ENCODE assay signal across 22 cellular contexts in the genomic region with DNA sequence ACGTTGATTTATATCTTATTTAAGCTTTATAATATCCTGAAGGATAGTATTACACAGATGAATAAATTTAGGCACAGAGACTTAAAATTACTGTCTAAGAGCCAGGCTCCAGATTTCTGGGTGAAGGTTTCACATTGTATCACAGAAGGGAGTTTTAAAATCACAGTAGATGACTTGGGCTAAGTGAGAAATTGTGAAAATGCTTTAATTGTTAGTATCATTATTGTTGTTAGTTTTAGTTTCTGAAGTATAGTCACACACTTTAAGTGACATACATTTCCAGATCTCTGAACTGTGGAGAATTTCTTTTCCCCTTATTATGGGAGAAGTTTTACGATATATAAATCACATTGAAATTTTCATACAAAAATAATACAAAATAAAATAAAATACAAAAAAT.
DNase-seq lines count a peak whose midpoint lies in the region; ATAC-seq, FAIRE-seq and TF ChIP-seq lines count a peak whose summit lies in the region.
"Had no signal": no experiment of that assay in that cellular context is flagged by ENCODE, and none has a peak within 500 bp of the region (broad histone marks: within the 10 kb centered on the region; RNA-seq: fewer than 3 reads in every experiment).

No MANE protein-coding gene starts in this region.

- CTCF ChIA-PET in SK-N-SH (lab: Yijun Ruan, JAX) = interaction anchor here (0.7 to 10.9 kb wide), 5 partner anchors 11 to 149 kb away, joined by 3 to 188 read pairs (median 4); no protein-coding TSS in a partner anchor

- H3K27ac ChIP-seq in RWPE2 (ENCODE audit: poor library complexity, severe bottlenecking) (peak overlapping the region; percentile 95), kidney (ENCODE audit: low read depth in 2 of 2, low read length in 2 of 2) (peak overlapping the region in 1 of 2 donors; percentile 13), stomach smooth muscle (ENCODE audit: low read length) (peak overlapping the region; percentile 91), WERI-Rb-1 (no peak overlapping the region), SK-N-SH (ENCODE audit: low read depth in 2 of 2, low read length in 1 of 2) (peak overlapping the region in 1 of 2 experiments; percentile 93; a peak in 2 of 4 replicates)
- H3K27ac ChIP-seq: parathyroid adenoma had no signal

- ATAC-seq in RWPE2 (ENCODE audit: low read depth) (no peak), GM19351 (IDR thresholded peaks at IDR 0.05; ENCODE audit: unreplicated experiment) (no peak)
- ATAC-seq: K562 had no signal

- peaks cover 61% of the 10 kb centered on the region for H3K4me1 ChIP-seq in RWPE2 (ENCODE audit: insufficient read depth, poor library complexity, severe bottlenecking)
- H3K4me1 ChIP-seq in kidney (ENCODE audit: control insufficient read depth in 1 of 2, insufficient read depth in 1 of 2, low read depth in 1 of 2, low read length in 2 of 2) = peaks cover 32 to 34% of the 10 kb centered on the region in 2 donors
- H3K4me1 ChIP-seq in stomach smooth muscle (ENCODE audit: control insufficient read depth, insufficient read depth, low read length) = peaks cover 45% of the 10 kb centered on the region
- peaks cover 22 to 29% of the 10 kb centered on the region in 2 experiments for H3K4me1 ChIP-seq in SK-N-SH (ENCODE audit: control insufficient read depth in 1 of 2, insufficient read depth in 2 of 2, low read depth in 1 of 2, low read length in 1 of 2)

- H3F3A ChIP-seq in SK-N-SH (replicated peaks; ENCODE audit: insufficient read depth) = peaks cover 15% of the 10 kb centered on the region

- no peak for TF ChIP-seq CTCF in GM13977 (IDR thresholded peaks at IDR 0.05; ENCODE audit: extremely low read depth, insufficient read depth, missing control alignments)
- TF ChIP-seq CTCF in RWPE2 (IDR thresholded peaks at IDR 0.05; ENCODE audit: poor library complexity, severe bottlenecking) = no peak
- no peak for TF ChIP-seq CTCF in kidney (IDR thresholded peaks at IDR 0.05; ENCODE audit: borderline replicate concordance, extremely low read depth, insufficient read depth)
- no peak for TF ChIP-seq CTCF in WERI-Rb-1 (IDR thresholded peaks at IDR 0.05; ENCODE audit: low read depth, low read length)
- TF ChIP-seq CTCF in SK-N-SH (IDR thresholded peaks at IDR 0.05) = no peak

- H3K79me2 ChIP-seq in SK-N-SH (ENCODE audit: insufficient read depth) = peaks cover 96% of the 10 kb centered on the region

- TF ChIP-seq RAD21 in SK-N-SH (IDR thresholded peaks at IDR 0.05; ENCODE audit: low read length) = no peak

- peaks cover 54% of the 10 kb centered on the region for H4K20me1 ChIP-seq in SK-N-SH (ENCODE audit: insufficient read depth)

- peak; percentile 50 for DNase-seq in GM13977 (ENCODE audit: low spot score)
- DNase-seq in RWPE2 (ENCODE audit: low spot score) = no peak
- no peak for DNase-seq in kidney
- no peak for DNase-seq in WERI-Rb-1
- DNase-seq in COLO668 (lab: John Stamatoyannopoulos, UW; ENCODE audit: unreplicated experiment) = no peak
- no peak for DNase-seq in SK-N-SH
- DNase-seq: activated T-cell treated with anti-CD3 and anti-CD28 coated beads for 4 hours; brain microvascular endothelial cell; CD4-positive, alpha-beta memory T cell; DMS79; erythroblast; left ventricle myocardium superior; NCI-H2081; NCI-H510A; Right ventricle myocardium superior; stimulated activated CD4-positive, alpha-beta T cell treated with anti-CD3 and anti-CD28 coated beads, Interleukin-4, amount 100 ng/mL, for 1 hour; T-helper 1 cell had no signal

- H3K9me3 ChIP-seq in RWPE2 (ENCODE audit: severe bottlenecking) = no peaks in the 10 kb centered on the region
- no peaks in the 10 kb centered on the region for H3K9me3 ChIP-seq in kidney (ENCODE audit: control insufficient read depth in 1 of 2, low read length in 2 of 2)
- no peaks in the 10 kb centered on the region for H3K9me3 ChIP-seq in stomach smooth muscle (ENCODE audit: control insufficient read depth in 2 of 2, low read length in 2 of 2)
- H3K9me3 ChIP-seq in WERI-Rb-1 (ENCODE audit: severe bottlenecking) = no peaks in the 10 kb centered on the region
- H3K9me3 ChIP-seq in SK-N-SH = no peaks in the 10 kb centered on the region
- H3K9me3 ChIP-seq: HAP-1 had no signal

- POLR2A ChIA-PET in SK-N-SH (lab: Yijun Ruan, JAX) = no interaction called here

- no peaks in the 10 kb centered on the region for H3K9me2 ChIP-seq in SK-N-SH

- FAIRE-seq in kidney (lab: Jason Lieb, UNC) = peak; percentile 85

- WGBS in SK-N-SH (ENCODE audit: low lambda C conversion rate) = 73% methylated on average over 2 of the region's 2 CpGs

- in situ Hi-C loops in GM13977 (cut with MboI; ENCODE audit: low pct_unique_long_range_greater_than_20kb, low sequenced_read_pairs, unreplicated experiment) = no loop called here

- H2AFZ ChIP-seq in SK-N-SH (ENCODE audit: low read depth) = no peak overlapping the region
- H2AFZ ChIP-seq: parathyroid adenoma had no signal

- TF ChIP-seq EP300 in SK-N-SH (IDR thresholded peaks at IDR 0.05; ENCODE audit: borderline replicate concordance in 1 of 2, low read depth in 1 of 2, low read length in 1 of 2) = no peak

- H3K36me3 ChIP-seq in RWPE2 (ENCODE audit: low read depth) (no peaks in the 10 kb centered on the region), kidney (ENCODE audit: control insufficient read depth in 1 of 2, insufficient read depth in 2 of 2, low read length in 2 of 2) (no peaks in the 10 kb centered on the region), stomach smooth muscle (ENCODE audit: control insufficient read depth in 2 of 2, insufficient read depth in 2 of 2, low read length in 2 of 2) (no peaks in the 10 kb centered on the region), WERI-Rb-1 (no peaks in the 10 kb centered on the region), SK-N-SH (replicated peaks in 1 of 2; ENCODE audit: control insufficient read depth in 1 of 2, insufficient read depth in 2 of 2, low read length in 1 of 2) (no peaks in the 10 kb centered on the region)
- H3K36me3 ChIP-seq: brain microvascular endothelial cell, HAP-1 had no signal

- no peaks in the 10 kb centered on the region for H3K27me3 ChIP-seq in RWPE2 (ENCODE audit: insufficient read depth, poor library complexity, severe bottlenecking)
- H3K27me3 ChIP-seq in stomach smooth muscle (ENCODE audit: control insufficient read depth in 1 of 2, insufficient read depth in 2 of 2, low read length in 2 of 2) = no peaks in the 10 kb centered on the region
- no peaks in the 10 kb centered on the region for H3K27me3 ChIP-seq in WERI-Rb-1 (ENCODE audit: insufficient read depth, low read depth, severe bottlenecking)
- no peaks in the 10 kb centered on the region for H3K27me3 ChIP-seq in SK-N-SH (ENCODE audit: insufficient read depth)
- H3K27me3 ChIP-seq: brain microvascular endothelial cell had no signal

- no peak overlapping the region for H3K4me3 ChIP-seq in RWPE2 (ENCODE audit: severe bottlenecking)
- H3K4me3 ChIP-seq in kidney (ENCODE audit: low read length in 2 of 2) = no peak overlapping the region
- no peak overlapping the region for H3K4me3 ChIP-seq in stomach smooth muscle (ENCODE audit: low read length in 2 of 2)
- H3K4me3 ChIP-seq in WERI-Rb-1 (ENCODE audit: low read depth, low read length) = no peak overlapping the region
- H3K4me3 ChIP-seq in SK-N-SH (ENCODE audit: low read depth in 2 of 2, low read length in 1 of 2) = no peak overlapping the region
- H3K4me3 ChIP-seq: HAP-1, K562 had no signal

- H3K4me2 ChIP-seq in SK-N-SH = no peak overlapping the region

- intact Hi-C loops in kidney (cut with DNase I) = no loop called here

- no peak overlapping the region for H3K9ac ChIP-seq in kidney (ENCODE audit: low read length in 2 of 2)
- peak overlapping the region in 1 of 2 donors; percentile 67 for H3K9ac ChIP-seq in stomach smooth muscle (ENCODE audit: low read length in 2 of 2)
- no peak overlapping the region for H3K9ac ChIP-seq in SK-N-SH
- H3K9ac ChIP-seq: parathyroid adenoma had no signal

TF ChIP-seq in SK-N-SH, 30 proteins besides CTCF, POLR2A, EP300 and RAD21 (continues in another document):
- TF ChIP-seq EZH2phosphoT487 (IDR thresholded peaks at IDR 0.05; ENCODE audit: borderline replicate concordance, low read depth) (no peak), YY1 (IDR thresholded peaks at IDR 0.05; ENCODE audit: low read depth) (no peak), POLR2AphosphoS5 (IDR thresholded peaks at IDR 0.05; ENCODE audit: low read depth, low read length) (no peak), RXRA (IDR thresholded peaks at IDR 0.05; ENCODE audit: borderline replicate concordance, low read depth) (no peak), SIN3A (IDR thresholded peaks at IDR 0.05; ENCODE audit: borderline replicate concordance, low read depth, low read length) (no peak), RCOR1 (IDR thresholded peaks at IDR 0.05; ENCODE audit: low read length) (no peak), MXI1 (IDR thresholded peaks at IDR 0.05; ENCODE audit: low read depth, low read length) (no peak), GABPA (IDR thresholded peaks at IDR 0.05; ENCODE audit: low read depth) (no peak), FOXM1 (IDR thresholded peaks at IDR 0.05; ENCODE audit: low read depth) (no peak), FOXJ3 (CRISPR knock-in tag; IDR thresholded peaks at IDR 0.05) (no peak)
- TF ChIP-seq, protein P1, sequence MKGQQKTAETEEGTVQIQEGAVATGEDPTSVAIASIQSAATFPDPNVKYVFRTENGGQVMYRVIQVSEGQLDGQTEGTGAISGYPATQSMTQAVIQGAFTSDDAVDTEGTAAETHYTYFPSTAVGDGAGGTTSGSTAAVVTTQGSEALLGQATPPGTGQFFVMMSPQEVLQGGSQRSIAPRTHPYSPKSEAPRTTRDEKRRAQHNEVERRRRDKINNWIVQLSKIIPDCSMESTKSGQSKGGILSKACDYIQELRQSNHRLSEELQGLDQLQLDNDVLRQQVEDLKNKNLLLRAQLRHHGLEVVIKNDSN (IDR thresholded peaks at IDR 0.05; ENCODE audit: borderline replicate concordance, low read depth) = no peak
- TF ChIP-seq, protein P2, sequence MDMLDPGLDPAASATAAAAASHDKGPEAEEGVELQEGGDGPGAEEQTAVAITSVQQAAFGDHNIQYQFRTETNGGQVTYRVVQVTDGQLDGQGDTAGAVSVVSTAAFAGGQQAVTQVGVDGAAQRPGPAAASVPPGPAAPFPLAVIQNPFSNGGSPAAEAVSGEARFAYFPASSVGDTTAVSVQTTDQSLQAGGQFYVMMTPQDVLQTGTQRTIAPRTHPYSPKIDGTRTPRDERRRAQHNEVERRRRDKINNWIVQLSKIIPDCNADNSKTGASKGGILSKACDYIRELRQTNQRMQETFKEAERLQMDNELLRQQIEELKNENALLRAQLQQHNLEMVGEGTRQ (IDR thresholded peaks at IDR 0.05; ENCODE audit: borderline replicate concordance, low read depth, low read length) = no peak
- TF ChIP-seq, protein P3, sequence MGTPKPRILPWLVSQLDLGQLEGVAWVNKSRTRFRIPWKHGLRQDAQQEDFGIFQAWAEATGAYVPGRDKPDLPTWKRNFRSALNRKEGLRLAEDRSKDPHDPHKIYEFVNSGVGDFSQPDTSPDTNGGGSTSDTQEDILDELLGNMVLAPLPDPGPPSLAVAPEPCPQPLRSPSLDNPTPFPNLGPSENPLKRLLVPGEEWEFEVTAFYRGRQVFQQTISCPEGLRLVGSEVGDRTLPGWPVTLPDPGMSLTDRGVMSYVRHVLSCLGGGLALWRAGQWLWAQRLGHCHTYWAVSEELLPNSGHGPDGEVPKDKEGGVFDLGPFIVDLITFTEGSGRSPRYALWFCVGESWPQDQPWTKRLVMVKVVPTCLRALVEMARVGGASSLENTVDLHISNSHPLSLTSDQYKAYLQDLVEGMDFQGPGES (IDR thresholded peaks at IDR 0.05; ENCODE audit: low read depth, low read length) = no peak
